ENCODE assay signal across 8 cellular contexts in genomic region chr4:6470502-6471302, GRCh38. TPM values are rescaled to one million over a fixed set of nuclear protein-coding genes. Genes with fewer than 3 reads are reported as not detected.
DNase-seq lines count a peak whose midpoint lies in the region; ATAC-seq and TF ChIP-seq lines count a peak whose summit lies in the region.

No MANE protein-coding gene starts in this region.

- in situ Hi-C loops in brain microvascular endothelial cell (cut with HindIII; ENCODE audit: low pct_ligation_motif_present, low sequenced_read_pairs), result no loop called here

- DNase-seq in C1 segment of cervical spinal cord (lab: John Stamatoyannopoulos, UW) (peak in 12 of 14 donors; percentile 39 to 87 (median 71)), brain microvascular endothelial cell (no peak), iPS DF 6.9 (ENCODE audit: low read depth, low spot score) (no peak), sigmoid colon (peak; percentile 75), GM19238 (ENCODE audit: insufficient read length, low spot score) (no peak), middle frontal gyrus (ENCODE audit: extremely low spot score, low spot score) (no peak)

- H3K4me3 ChIP-seq in HUES64 (ENCODE audit: low read length) (peak overlapping the region; percentile 49), brain microvascular endothelial cell (ENCODE audit: low read depth, low read length) (peak overlapping the region; percentile 27), iPS DF 6.9 (ENCODE audit: low read length) (peak overlapping the region; percentile 52), sigmoid colon (peak overlapping the region; percentile 14 to 56 (median 50))

- H3K36me3 ChIP-seq in HUES64 (ENCODE audit: insufficient read depth, low read length) (no peaks in the 10 kb centered on the region), brain microvascular endothelial cell (replicated peaks) (no peaks in the 10 kb centered on the region), iPS DF 6.9 (ENCODE audit: control insufficient read depth, insufficient read depth, low read length) (no peaks in the 10 kb centered on the region), sigmoid colon (no peaks in the 10 kb centered on the region)

- no peak for ATAC-seq in GM18870 (IDR thresholded peaks at IDR 0.05; ENCODE audit: unreplicated experiment)

- no peak for TF ChIP-seq CTCF in brain microvascular endothelial cell (IDR thresholded peaks at IDR 0.05; ENCODE audit: low read depth, low read length, missing control alignments)
- TF ChIP-seq CTCF in sigmoid colon (IDR thresholded peaks at IDR 0.05), result no peak

- H3K4me1 ChIP-seq in HUES64 (ENCODE audit: insufficient read depth, low read length) (0 out of 2 replicates have a peak, but pooled peaks cover 4% of the 10 kb centered on the region), iPS DF 6.9 (ENCODE audit: control insufficient read depth, insufficient read depth, low read length) (no peaks in the 10 kb centered on the region), sigmoid colon (peaks cover 0 to 21% (median 20%) of the 10 kb centered on the region in 4 donors)

- H3K27ac ChIP-seq in HUES64 (ENCODE audit: low read depth, low read length), result no peak overlapping the region
- H3K27ac ChIP-seq in brain microvascular endothelial cell, result no peak overlapping the region
- no peak overlapping the region for H3K27ac ChIP-seq in iPS DF 6.9 (ENCODE audit: low read length)
- H3K27ac ChIP-seq in sigmoid colon, result peak overlapping the region in 1 of 4 donors; percentile 30

- peak overlapping the region; percentile 57 for H3K9ac ChIP-seq in HUES64 (ENCODE audit: low read depth, low read length)

- no peak for TF ChIP-seq POLR2A in sigmoid colon (IDR thresholded peaks at IDR 0.05)

- intact Hi-C loops in sigmoid colon (cut with DNase I), result no loop called here

- H3K27me3 ChIP-seq in HUES64 (ENCODE audit: insufficient read depth, low read length), result peaks cover 64% of the 10 kb centered on the region
- H3K27me3 ChIP-seq in brain microvascular endothelial cell (replicated peaks), result peaks cover 43% of the 10 kb centered on the region
- peaks cover 24% of the 10 kb centered on the region for H3K27me3 ChIP-seq in iPS DF 6.9 (ENCODE audit: control insufficient read depth, insufficient read depth, low read length)
- H3K27me3 ChIP-seq in sigmoid colon, result peaks cover 7 to 82% (median 62%) of the 10 kb centered on the region in 3 donors

- no peaks in the 10 kb centered on the region for H3K9me3 ChIP-seq in HUES64 (ENCODE audit: insufficient read depth, low read depth, low read length)
- no peaks in the 10 kb centered on the region for H3K9me3 ChIP-seq in iPS DF 6.9 (ENCODE audit: control insufficient read depth, insufficient read depth, low read length)
- no peaks in the 10 kb centered on the region for H3K9me3 ChIP-seq in sigmoid colon

- TF ChIP-seq EP300 in sigmoid colon (IDR thresholded peaks at IDR 0.05), result no peak

- under 1% methylated on average over 85 of the region's 85 CpGs for WGBS in HUES64
- WGBS in iPS DF 6.9 (ENCODE audit: insufficient coverage, insufficient read length), result no CpG with 5 or more reads among the region's 85 CpGs
- WGBS in sigmoid colon, 2 donors, result 1 to 3% methylated on average over 85 of the region's 85 CpGs

RNA-seq across cellular contexts. Expression of gene PPP2R2C, which starts 1.7 kb away (rescaled TPM):
- 4.0 TPM for polyA plus RNA-seq in HUES64 (2013, experiment 1 of 2)
- polyA plus RNA-seq in HUES64 (2013, experiment 2 of 2), result 4.9 TPM
- total RNA-seq in sigmoid colon, result 1 to 10 TPM in 3 of 4 donors, under 1 TPM in 1; 0.49 to 2.8 (median 1.3) TPM
- polyA plus RNA-seq in sigmoid colon, result 1 to 10 TPM in 1 of 3 donors, not detected in 2; 1.1 TPM

Comparison
In these comparisons a context has a peak if more than half of its experiments do, and no peak if none do; other contexts are left out.
1. DNase-seq: peak in C1 segment of cervical spinal cord (12 of 14) and sigmoid colon (single experiment); none in brain microvascular endothelial cell (single experiment), iPS DF 6.9 (single experiment), GM19238 (single experiment) and middle frontal gyrus (single experiment).
2. Peak in every context shown above with its lines, with median percentiles within 50 percentile points of each other: H3K4me3 ChIP-seq.